ENCODE assay signal across 27 cellular contexts in the genomic region with DNA sequence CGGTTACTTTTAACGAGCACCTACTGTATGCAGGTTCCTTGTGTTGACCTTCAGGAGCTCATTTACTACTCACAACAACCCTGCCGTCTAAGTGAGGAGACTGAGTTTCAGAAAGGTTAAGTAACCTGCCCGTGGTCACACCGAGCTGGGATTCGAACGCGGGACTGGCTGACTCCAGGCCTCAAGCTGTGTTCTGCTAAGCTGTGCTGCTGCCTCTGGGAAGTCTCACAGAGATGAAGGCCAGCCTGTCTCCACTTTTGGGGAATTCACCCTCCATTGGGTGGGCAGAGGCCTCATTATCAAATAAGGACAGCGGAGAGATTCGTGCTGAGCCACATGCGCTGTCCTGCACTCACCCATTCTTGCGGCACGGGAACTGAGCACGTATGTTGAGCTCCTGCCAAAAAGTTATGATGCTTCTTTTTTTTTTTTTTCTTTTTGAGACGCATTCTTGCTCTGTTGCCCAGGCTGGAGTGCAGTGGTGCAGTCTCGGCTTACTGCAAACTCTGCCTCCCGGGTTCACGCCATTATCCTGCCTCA. TPM values are rescaled to one million over a fixed set of nuclear protein-coding genes. Genes with fewer than 3 reads are reported as not detected.
"Had no signal": no experiment of that assay in that cellular context is flagged by ENCODE, and none has a peak within 500 bp of the region (broad histone marks: within the 10 kb centered on the region; RNA-seq: fewer than 3 reads in every experiment).

No MANE protein-coding gene starts in this region.

- H3K27ac Mint-ChIP-seq: activated B cell treated with CpG ODN at 0.5 μM for 24 hours; activated CD4-positive, alpha-beta memory T cell treated with anti-CD3 and anti-CD28 coated beads for 36 hours; activated naive CD8-positive, alpha-beta T cell; endodermal cell; stimulated activated naive B cell treated with anti-CD40 and anti-IgM and Interleukin-4, amounts not matched to agents 10 μg/mL and 1 μg/mL and 100 μg/mL, for 72 hours; T-helper 1 cell treated with Interleukin-12 subunit alpha and Interleukin-12 subunit beta and Interleukin-4 antibody, amounts not matched to agents 30 μg/mL and 1 μg/mL, for 36 hours had no signal

- H3K27me3 Mint-ChIP-seq: activated B cell treated with CpG ODN at 0.5 μM for 24 hours had no signal

- H3K9me3 ChIP-seq: adrenal gland, breast epithelium, esophagus squamous epithelium, gastroesophageal sphincter, left lung, SJSA1, thoracic aorta, upper lobe of left lung had no signal

- H3K4me3 ChIP-seq: adrenal gland, breast epithelium, coronary artery, esophagus squamous epithelium, gastroesophageal sphincter, left lung, SJSA1, smooth muscle cell, thoracic aorta, upper lobe of left lung had no signal

- H3K4me3 Mint-ChIP-seq: activated B cell treated with CpG ODN at 0.5 μM for 24 hours; activated CD4-positive, alpha-beta memory T cell treated with anti-CD3 and anti-CD28 coated beads for 36 hours; activated naive CD8-positive, alpha-beta T cell; endodermal cell; stimulated activated naive B cell treated with anti-CD40 and anti-IgM and Interleukin-4, amounts not matched to agents 10 μg/mL and 1 μg/mL and 100 μg/mL, for 72 hours; T-helper 1 cell treated with Interleukin-12 subunit alpha and Interleukin-12 subunit beta and Interleukin-4 antibody, amounts not matched to agents 30 μg/mL and 1 μg/mL, for 36 hours had no signal

- H3K27me3 ChIP-seq: adrenal gland, upper lobe of left lung had no signal

- H3K4me1 Mint-ChIP-seq: activated B cell treated with CpG ODN at 0.5 μM for 24 hours; stimulated activated naive B cell treated with anti-CD40 and anti-IgM and Interleukin-4, amounts not matched to agents 10 μg/mL and 1 μg/mL and 100 μg/mL, for 72 hours had no signal

- H3K36me3 Mint-ChIP-seq: activated CD4-positive, alpha-beta memory T cell treated with anti-CD3 and anti-CD28 coated beads for 36 hours; activated naive CD8-positive, alpha-beta T cell; stimulated activated naive B cell treated with anti-CD40 and anti-IgM and Interleukin-4, amounts not matched to agents 10 μg/mL and 1 μg/mL and 100 μg/mL, for 72 hours had no signal

- H3K4me1 ChIP-seq: adrenal gland, breast epithelium, esophagus squamous epithelium, gastroesophageal sphincter, left lung, SJSA1, upper lobe of left lung had no signal

- H3K9me3 Mint-ChIP-seq: activated B cell treated with CpG ODN at 0.5 μM for 24 hours; activated CD4-positive, alpha-beta memory T cell treated with anti-CD3 and anti-CD28 coated beads for 36 hours; endodermal cell; stimulated activated naive B cell treated with anti-CD40 and anti-IgM and Interleukin-4, amounts not matched to agents 10 μg/mL and 1 μg/mL and 100 μg/mL, for 72 hours; T-helper 1 cell treated with Interleukin-12 subunit alpha and Interleukin-12 subunit beta and Interleukin-4 antibody, amounts not matched to agents 30 μg/mL and 1 μg/mL, for 36 hours had no signal

- H3K36me3 ChIP-seq: adrenal gland, breast epithelium, esophagus squamous epithelium, gastroesophageal sphincter, left lung, SJSA1, thoracic aorta, upper lobe of left lung had no signal

- H3K27ac ChIP-seq: adrenal gland, breast epithelium, coronary artery, esophagus squamous epithelium, gastroesophageal sphincter, left lung, SJSA1, thoracic aorta, upper lobe of left lung had no signal

- H3K4me2 ChIP-seq: smooth muscle cell had no signal

- DNase-seq: activated B cell treated with CpG ODN at 0.5 μM for 24 hours; activated CD4-positive, alpha-beta memory T cell treated with anti-CD3 and anti-CD28 coated beads for 36 hours; activated CD4-positive, alpha-beta T cell treated with anti-CD3 and anti-CD28 coated beads for 4 hours; activated gamma-delta T cell treated with Interleukin-2 at 50 U/mL for 16 hours; activated T-cell treated with anti-CD3 and anti-CD28 coated beads for 4 hours; endodermal cell; esophagus squamous epithelium; occipital lobe; stimulated activated CD4-positive, alpha-beta T cell treated with anti-CD3 and anti-CD28 coated beads, Interleukin-2, amount 100 ng/mL, for 48 hours; stimulated activated CD8-positive, alpha-beta memory T cell treated with anti-CD3 and anti-CD28 coated beads, Interleukin-4, amount 100 ng/mL, for 48 hours; stimulated activated naive B cell treated with anti-CD40 and anti-IgM and Interleukin-4, amounts not matched to agents 10 μg/mL and 1 μg/mL and 100 μg/mL, for 72 hours; T1000 had no signal

- FAIRE-seq: astrocyte had no signal

- ATAC-seq: gastroesophageal sphincter; left lung; sciatic nerve; stimulated activated naive B cell treated with anti-CD40 and anti-IgM and Interleukin-4, amounts not matched to agents 10 μg/mL and 1 μg/mL and 100 μg/mL, for 72 hours had no signal

RNA-seq across cellular contexts. Expression of gene MYT1, which starts 25.9 kb away (rescaled TPM):
- total RNA-seq: activated CD4-positive, alpha-beta memory T cell treated with anti-CD3 and anti-CD28 coated beads for 36 hours; astrocyte; esophagus squamous epithelium; kidney epithelial cell; left lung; sciatic nerve; SJSA1; thoracic aorta had no signal
- polyA plus RNA-seq: smooth muscle cell had no signal

RNA-seq across cellular contexts. Expression of gene NPBWR2, which starts 31.0 kb away (rescaled TPM):
- total RNA-seq: activated B cell treated with CpG ODN at 0.5 μM for 24 hours; activated CD4-positive, alpha-beta memory T cell treated with anti-CD3 and anti-CD28 coated beads for 36 hours; astrocyte; breast epithelium; endodermal cell; esophagus squamous epithelium; gastroesophageal sphincter; kidney epithelial cell; left lung; occipital lobe; sciatic nerve; SJSA1; smooth muscle cell; thoracic aorta; upper lobe of left lung had no signal
- polyA plus RNA-seq: neural cell, smooth muscle cell had no signal

RNA-seq across cellular contexts. Expression of gene LKAAEAR1, which starts 54.1 kb away (rescaled TPM):
- total RNA-seq: activated CD4-positive, alpha-beta memory T cell treated with anti-CD3 and anti-CD28 coated beads for 36 hours; astrocyte; endodermal cell; esophagus squamous epithelium; kidney epithelial cell; sciatic nerve; smooth muscle cell; thoracic aorta had no signal
